ENCODE assay signal across 6 cellular contexts in the genomic region with DNA sequence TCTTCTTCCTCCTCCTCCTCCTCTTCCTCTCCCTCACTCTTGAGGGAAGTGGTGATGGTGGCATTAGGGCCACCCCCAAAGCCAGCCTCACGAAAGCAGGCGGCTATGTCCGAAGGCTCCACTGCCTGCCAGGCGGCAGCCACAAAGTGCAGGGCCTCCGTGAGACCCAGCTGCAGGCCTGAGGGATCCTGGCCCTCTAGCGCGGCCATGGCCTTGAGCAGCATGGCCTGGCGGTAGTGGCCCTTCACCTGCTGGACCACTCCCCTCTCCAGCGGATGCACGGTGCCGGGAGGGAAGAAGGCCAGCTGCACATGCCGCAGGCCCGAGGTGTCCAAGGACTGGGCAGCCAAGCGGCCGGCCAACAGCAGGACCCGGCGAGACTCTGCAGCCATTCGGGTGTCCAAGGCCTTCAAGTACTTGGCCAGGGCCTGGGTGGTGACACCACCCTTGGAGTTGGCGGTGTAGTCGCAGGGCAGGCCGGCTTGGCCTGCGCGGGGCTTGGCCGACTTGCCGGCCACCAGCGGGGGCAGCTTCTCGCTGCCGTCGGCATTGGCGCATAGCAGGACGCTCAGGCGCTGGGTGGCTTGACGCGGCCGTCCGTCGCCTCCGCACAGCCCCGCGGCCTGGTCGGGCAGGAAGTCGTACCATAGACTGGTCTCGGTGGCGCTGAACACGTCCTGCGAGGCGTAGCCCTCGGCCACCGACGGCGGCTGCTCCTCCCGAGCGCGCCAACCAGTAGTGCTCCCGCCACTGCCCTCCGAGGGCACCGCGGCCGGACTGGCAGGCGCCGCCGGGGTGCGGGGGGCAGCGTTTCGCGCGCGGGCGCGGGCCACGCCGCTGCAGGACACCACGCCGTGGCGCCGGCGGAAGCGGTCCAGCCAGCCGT. TPM values are rescaled to one million over a fixed set of nuclear protein-coding genes. Genes with fewer than 3 reads are reported as not detected.
DNase-seq lines count a peak whose midpoint lies in the region; ATAC-seq and TF ChIP-seq lines count a peak whose summit lies in the region.

No MANE protein-coding gene starts in this region.

- H3K27me3 ChIP-seq in duodenal mucosa (ENCODE audit: control insufficient read depth in 1 of 2, insufficient read depth in 2 of 2, low read length in 2 of 2), result no peaks in the 10 kb centered on the region
- H3K27me3 ChIP-seq in gastrocnemius medialis, result no peaks in the 10 kb centered on the region

- H3K27ac ChIP-seq in duodenal mucosa (ENCODE audit: low read depth, low read length) (peak overlapping the region; percentile 81), gastrocnemius medialis (peak overlapping the region; percentile 76 to 85 (median 82))

- no peak for TF ChIP-seq CTCF in NB4 (IDR thresholded peaks at IDR 0.05; ENCODE audit: low read depth, low read length)
- no peak for TF ChIP-seq CTCF in gastrocnemius medialis (IDR thresholded peaks at IDR 0.05 in 4 of 5, conservative IDR thresholded peaks at IDR 0.05 in 1 of 5)

- peak in 1 of 2 donors; percentile 1 for ATAC-seq in gastrocnemius medialis
- ATAC-seq in GM19463 (IDR thresholded peaks at IDR 0.05; ENCODE audit: unreplicated experiment), result no peak
- no peak for ATAC-seq in HG03354 (IDR thresholded peaks at IDR 0.05; ENCODE audit: poor library complexity, severe bottlenecking, unreplicated experiment)

- TF ChIP-seq POLR2A in NB4 (IDR thresholded peaks at IDR 0.05; ENCODE audit: extremely low read depth, insufficient read length) (no peak), gastrocnemius medialis (IDR thresholded peaks at IDR 0.05) (no peak)

- in situ Hi-C loops in gastrocnemius medialis (cut with MboI; ENCODE audit: low sequenced_read_pairs in 4 of 4) (no loop called here), ACHN (cut with HindIII; ENCODE audit: low pct_ligation_motif_present, low pct_unique_long_range_greater_than_20kb, low sequenced_read_pairs) (no loop called here)

- intact Hi-C loops in gastrocnemius medialis (cut with DNase I; ENCODE audit: low total_unique reads), result loop anchor here (1.0 to 5.0 kb wide), 3 partner anchors 35 to 302 kb away; a partner anchor contains a TSS

- H3K36me3 ChIP-seq in duodenal mucosa (ENCODE audit: control insufficient read depth in 1 of 2, insufficient read depth in 2 of 2, low read length in 2 of 2) (peaks cover 0 to 10% of the 10 kb centered on the region in 2 donors), gastrocnemius medialis (no peaks in the 10 kb centered on the region)

- peak overlapping the region; percentile 70 to 87 for H3K9ac ChIP-seq in duodenal mucosa (ENCODE audit: low read depth in 1 of 2, low read length in 2 of 2)

- DNase-seq in NB4 (ENCODE audit: low read depth) (peak; percentile 65), gastrocnemius medialis (no peak), ACHN (no peak)

- H3K9me3 ChIP-seq in duodenal mucosa (ENCODE audit: control insufficient read depth in 1 of 2, low read length in 2 of 2) (no peaks in the 10 kb centered on the region), gastrocnemius medialis (no peaks in the 10 kb centered on the region)

- H3K4me1 ChIP-seq in duodenal mucosa (ENCODE audit: control insufficient read depth in 1 of 2, insufficient read depth in 2 of 2, low read length in 2 of 2) (peaks cover 47 to 52% of the 10 kb centered on the region in 2 donors), gastrocnemius medialis (peaks cover 35 to 38% of the 10 kb centered on the region in 2 donors)

- peak overlapping the region; percentile 83 for H3K4me3 ChIP-seq in NB4 (ENCODE audit: low read depth, low read length)
- H3K4me3 ChIP-seq in duodenal mucosa (ENCODE audit: low read depth in 1 of 2, low read length in 2 of 2), result peak overlapping the region; percentile 70 to 91
- H3K4me3 ChIP-seq in gastrocnemius medialis, result peak overlapping the region; percentile 65 to 68 (median 67)

RNA-seq across cellular contexts. Expression of a gene that starts 1.1 kb away (rescaled TPM):
- total RNA-seq in gastrocnemius medialis, result 100 to 1,000 TPM in 3 of 4 donors, 10 to 100 TPM in 1; 67.5 to 186 (median 143) TPM

RNA-seq across cellular contexts. Expression of a gene that starts 4.2 kb away (rescaled TPM):
- total RNA-seq in gastrocnemius medialis, result not detected

RNA-seq across cellular contexts. Expression of a gene that starts 10.6 kb away (rescaled TPM):
- total RNA-seq in gastrocnemius medialis, result 10 to 100 TPM in 2 of 4 donors, 1 to 10 TPM in 2; 2.3 to 17.3 (median 10.1) TPM

RNA-seq across cellular contexts. Expression of a gene that starts 17.9 kb away (rescaled TPM):
- 10 to 100 TPM in 2 of 4 donors, 1 to 10 TPM in 2; 5.9 to 16.4 (median 9.6) TPM for total RNA-seq in gastrocnemius medialis

RNA-seq across cellular contexts. Expression of a gene that starts 34.9 kb away (rescaled TPM):
- 10 to 100 TPM; 11.6 to 20.9 (median 17.3) TPM for total RNA-seq in gastrocnemius medialis
